Comparison of ENCODE assay signal across 2 cellular contexts in the genomic region with DNA sequence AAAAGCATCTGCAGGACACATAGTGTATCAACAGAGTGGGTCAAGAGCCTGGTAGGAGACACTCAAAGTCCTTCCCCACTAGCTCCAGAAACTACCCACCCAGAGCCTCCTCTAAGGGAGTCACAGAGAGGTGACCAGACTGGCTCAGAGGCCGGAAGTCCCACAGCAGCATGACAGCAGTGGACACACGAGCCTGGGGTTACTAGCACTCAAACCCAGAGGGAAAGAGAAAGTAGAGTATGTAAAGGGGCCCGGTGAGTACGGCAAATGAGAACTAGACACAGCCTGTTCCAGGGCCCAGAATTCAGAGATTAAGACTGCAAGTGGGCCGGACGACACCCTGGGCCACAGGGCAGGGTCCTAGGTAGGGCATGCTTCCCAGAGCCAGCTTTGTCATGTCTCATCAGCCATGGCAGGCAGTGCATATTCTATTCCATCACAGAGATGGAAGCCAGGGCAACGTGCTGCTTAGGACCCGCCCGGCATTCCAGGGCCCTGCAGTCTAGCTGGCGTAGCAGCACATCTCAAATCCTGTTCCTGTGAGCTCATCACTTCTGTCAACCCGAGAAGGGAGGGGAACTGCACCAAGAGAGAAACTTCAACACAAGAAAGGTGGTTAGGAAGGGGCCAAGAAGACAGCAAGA.
TF ChIP-seq lines count a peak whose summit lies in the region.

No MANE protein-coding gene starts in this region.

TF ChIP-seq in A549, 52 proteins besides CTCF, POLR2A, EP300 and RAD21:
- TF ChIP-seq JUN (IDR thresholded peaks at IDR 0.05) (no peak), HOXA7 (CRISPR knock-in tag; IDR thresholded peaks at IDR 0.05) (no peak), MAFK (IDR thresholded peaks at IDR 0.05; ENCODE audit: partially characterized antibody) (no peak)
- TF ChIP-seq, protein P1, sequence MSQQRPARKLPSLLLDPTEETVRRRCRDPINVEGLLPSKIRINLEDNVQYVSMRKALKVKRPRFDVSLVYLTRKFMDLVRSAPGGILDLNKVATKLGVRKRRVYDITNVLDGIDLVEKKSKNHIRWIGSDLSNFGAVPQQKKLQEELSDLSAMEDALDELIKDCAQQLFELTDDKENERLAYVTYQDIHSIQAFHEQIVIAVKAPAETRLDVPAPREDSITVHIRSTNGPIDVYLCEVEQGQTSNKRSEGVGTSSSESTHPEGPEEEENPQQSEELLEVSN (IDR thresholded peaks at IDR 0.05; ENCODE audit: borderline replicate concordance, low read depth), result no peak
TF ChIP-seq in A549: peak in this region for 0.

TF ChIP-seq in H1, 55 proteins besides CTCF, POLR2A, EP300 and RAD21:
- TF ChIP-seq POLR2AphosphoS5 (IDR thresholded peaks at IDR 0.05; ENCODE audit: low read depth, low read length), result no peak
- 0 out of 2 replicates have a peak, but pooled peaks have one; percentile 21 for TF ChIP-seq TEAD4 (IDR thresholded peaks at IDR 0.05; ENCODE audit: low read depth, low read length)
- no peak for TF ChIP-seq TCF12 (IDR thresholded peaks at IDR 0.05; ENCODE audit: low read depth, low read length)
